ENCODE assay signal across 14 cellular contexts in the genomic region with DNA sequence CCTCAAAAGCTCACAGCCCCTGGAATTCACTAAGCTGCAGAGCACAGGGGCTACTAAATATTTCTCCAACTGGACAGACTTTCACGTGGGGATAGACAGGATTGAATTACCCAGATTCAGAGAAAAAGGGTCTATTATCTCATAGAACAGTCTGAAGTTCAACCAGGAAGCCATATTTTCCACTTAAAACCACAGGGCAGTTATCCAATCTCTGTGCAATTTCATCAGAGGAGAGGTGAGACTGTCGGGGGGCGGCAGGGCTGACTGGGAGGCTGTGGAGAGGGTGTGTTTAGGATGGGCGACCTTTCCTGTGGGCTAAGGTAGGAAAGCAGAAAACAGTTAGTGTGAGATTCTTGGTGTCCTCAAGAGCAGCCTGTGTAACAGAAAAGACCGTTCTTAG.
A peak's percentile ranks its signal among the peaks of the same experiment; 100 is the strongest.
DNase-seq lines count a peak whose midpoint lies in the region; ATAC-seq and TF ChIP-seq lines count a peak whose summit lies in the region.
"Had no signal": no experiment of that assay in that cellular context is flagged by ENCODE, and none has a peak within 500 bp of the region (broad histone marks: within the 10 kb centered on the region; RNA-seq: fewer than 3 reads in every experiment).

No MANE protein-coding gene starts in this region.

- 62 to 71% methylated on average over 5 of the region's 5 CpGs for WGBS in testis, 2 donors

- intact Hi-C loops in activated T-helper 2 cell treated with anti-CD3 and anti-CD28 coated beads, Interferon-gamma antibody, Interleukin-2, Interleukin-4, amounts not matched to agents 10 μg/mL and 5 μg/mL and 100 μg/mL, durations not matched to agents 14 hours and 24 hours and 36 hours (cut with micrococcal nuclease) = no loop called here
- intact Hi-C loops in testis (cut with DNase I; ENCODE audit: low total_unique reads) (no loop called here), left colon (cut with DNase I, micrococcal nuclease) (no loop called here)

- H3K4me3 Mint-ChIP-seq in activated T-helper 2 cell treated with anti-CD3 and anti-CD28 coated beads, Interferon-gamma antibody, Interleukin-2, Interleukin-4, amounts not matched to agents 10 μg/mL and 5 μg/mL and 100 μg/mL, durations not matched to agents 14 hours and 24 hours and 36 hours (ENCODE audit: low read depth) = no peak overlapping the region
- H3K4me3 Mint-ChIP-seq: effector memory CD8-positive, alpha-beta T cell; IgD-negative memory B cell had no signal

- H3K27ac ChIP-seq in BLaER1 (no peak overlapping the region), RWPE1 (peak overlapping the region; percentile 93), rectal smooth muscle tissue (ENCODE audit: low read depth, low read length) (peak overlapping the region; percentile 60), testis (peak overlapping the region in 1 of 2 donors; percentile 66)

- H3K27me3 ChIP-seq in BLaER1 = no peaks in the 10 kb centered on the region
- H3K27me3 ChIP-seq in rectal smooth muscle tissue (ENCODE audit: control insufficient read depth, insufficient read depth, low read length) = no peaks in the 10 kb centered on the region
- H3K27me3 ChIP-seq in testis = no peaks in the 10 kb centered on the region
- H3K27me3 ChIP-seq: pancreas had no signal

- POLR2A ChIA-PET in RWPE1 (lab: Yijun Ruan, JAX; ENCODE audit: low non-redundant PET) = no interaction called here

- no peak for TF ChIP-seq POLR2A in testis (IDR thresholded peaks at IDR 0.05)

- no peaks in the 10 kb centered on the region for H3K36me3 Mint-ChIP-seq in activated T-helper 2 cell treated with anti-CD3 and anti-CD28 coated beads, Interferon-gamma antibody, Interleukin-2, Interleukin-4, amounts not matched to agents 10 μg/mL and 5 μg/mL and 100 μg/mL, durations not matched to agents 14 hours and 24 hours and 36 hours (ENCODE audit: low read depth)
- H3K36me3 Mint-ChIP-seq: IgD-negative memory B cell had no signal

- no peaks in the 10 kb centered on the region for H3K9me3 Mint-ChIP-seq in activated T-helper 2 cell treated with anti-CD3 and anti-CD28 coated beads, Interferon-gamma antibody, Interleukin-2, Interleukin-4, amounts not matched to agents 10 μg/mL and 5 μg/mL and 100 μg/mL, durations not matched to agents 14 hours and 24 hours and 36 hours
- H3K9me3 Mint-ChIP-seq: effector memory CD8-positive, alpha-beta T cell had no signal

- H3K4me1 Mint-ChIP-seq in activated T-helper 2 cell treated with anti-CD3 and anti-CD28 coated beads, Interferon-gamma antibody, Interleukin-2, Interleukin-4, amounts not matched to agents 10 μg/mL and 5 μg/mL and 100 μg/mL, durations not matched to agents 14 hours and 24 hours and 36 hours (ENCODE audit: low read depth) = no peaks in the 10 kb centered on the region
- H3K4me1 Mint-ChIP-seq: IgD-negative memory B cell had no signal

- H3K4me1 ChIP-seq in BLaER1 = peaks cover 9% of the 10 kb centered on the region
- no peaks in the 10 kb centered on the region for H3K4me1 ChIP-seq in rectal smooth muscle tissue (ENCODE audit: control insufficient read depth, insufficient read depth, low read length)
- no peaks in the 10 kb centered on the region for H3K4me1 ChIP-seq in testis
- H3K4me1 ChIP-seq: pancreas had no signal

- H3K36me3 ChIP-seq in BLaER1 (no peaks in the 10 kb centered on the region), rectal smooth muscle tissue (ENCODE audit: control insufficient read depth, insufficient read depth, low read length) (no peaks in the 10 kb centered on the region), testis (ENCODE audit: low read depth, missing control alignments) (no peaks in the 10 kb centered on the region)
- H3K36me3 ChIP-seq: pancreas had no signal

- ATAC-seq in GM21447 (IDR thresholded peaks at IDR 0.05; ENCODE audit: unreplicated experiment) (no peak), left colon (no peak)
- ATAC-seq: effector memory CD8-positive, alpha-beta T cell had no signal

- CTCF ChIA-PET in RWPE1 (lab: Yijun Ruan, JAX) = interaction anchor here (0.7 to 1.2 kb wide), 3 partner anchors 30 to 136 kb away, joined by 4 to 5 read pairs (median 4); no protein-coding TSS in a partner anchor

- H4K20me1 ChIP-seq in BLaER1 = no peaks in the 10 kb centered on the region

- H3K27ac Mint-ChIP-seq in activated T-helper 2 cell treated with anti-CD3 and anti-CD28 coated beads, Interferon-gamma antibody, Interleukin-2, Interleukin-4, amounts not matched to agents 10 μg/mL and 5 μg/mL and 100 μg/mL, durations not matched to agents 14 hours and 24 hours and 36 hours = no peak overlapping the region
- H3K27ac Mint-ChIP-seq: effector memory CD8-positive, alpha-beta T cell; IgD-negative memory B cell had no signal

- DNase-seq in RWPE1 (ENCODE audit: low spot score) (no peak), fibroblast of pulmonary artery (ENCODE audit: low read depth) (peak; percentile 51), testis (no peak), left colon (no peak)
- no peak for DNase-seq in activated T-helper 2 cell treated with anti-CD3 and anti-CD28 coated beads, Interferon-gamma antibody, Interleukin-2, Interleukin-4, amounts not matched to agents 10 μg/mL and 5 μg/mL and 100 μg/mL, durations not matched to agents 14 hours and 24 hours and 36 hours (ENCODE audit: low spot score)
- DNase-seq: activated CD4-positive, alpha-beta T cell treated with anti-CD3 and anti-CD28 coated beads for 4 hours; effector memory CD8-positive, alpha-beta T cell; NCI-H2171; pancreas; SHP77 treated with DMSO at 0.1 percent for 48 hours had no signal

- H3K27me3 Mint-ChIP-seq in activated T-helper 2 cell treated with anti-CD3 and anti-CD28 coated beads, Interferon-gamma antibody, Interleukin-2, Interleukin-4, amounts not matched to agents 10 μg/mL and 5 μg/mL and 100 μg/mL, durations not matched to agents 14 hours and 24 hours and 36 hours (ENCODE audit: low read depth) = peaks cover 34% of the 10 kb centered on the region

- no peak for TF ChIP-seq CTCF in RWPE1 (conservative IDR thresholded peaks at IDR 0.05; ENCODE audit: low read depth)
- TF ChIP-seq CTCF in fibroblast of pulmonary artery (IDR thresholded peaks at IDR 0.05; ENCODE audit: low read length, missing control alignments) = no peak
- no peak for TF ChIP-seq CTCF in testis (IDR thresholded peaks at IDR 0.05)

- peak overlapping the region; percentile 22 for H3K4me2 ChIP-seq in BLaER1

- H3K4me3 ChIP-seq in BLaER1 (no peak overlapping the region), fibroblast of pulmonary artery (replicated peaks; ENCODE audit: low read depth, low read length) (peak overlapping the region; percentile 21), rectal smooth muscle tissue (ENCODE audit: low read length) (no peak overlapping the region), testis (no peak overlapping the region)
- H3K4me3 ChIP-seq: pancreas had no signal

- H3K9ac ChIP-seq in BLaER1 (no peak overlapping the region), rectal smooth muscle tissue (ENCODE audit: low read length) (no peak overlapping the region)

- H3K9me3 ChIP-seq in BLaER1 (no peaks in the 10 kb centered on the region), testis (no peaks in the 10 kb centered on the region)
- H3K9me3 ChIP-seq: pancreas had no signal
